8 cellular contexts compared by ENCODE assay signal in genomic region chr19:39327990-39328705, GRCh38. TPM values are rescaled to one million over a fixed set of nuclear protein-coding genes. Genes with fewer than 3 reads are reported as not detected.
DNase-seq lines count a peak whose midpoint lies in the region; ATAC-seq, FAIRE-seq and TF ChIP-seq lines count a peak whose summit lies in the region.

No MANE protein-coding gene starts in this region.

- H3K4me1 ChIP-seq in BLaER1 (peaks cover 66% of the 10 kb centered on the region), HCT116 (ENCODE audit: control insufficient read depth in 1 of 2, insufficient read depth in 2 of 2, low read length in 2 of 2) (peaks cover 0 to 12% of the 10 kb centered on the region in 2 experiments; a peak in 1 of 4 replicates), endothelial cell of umbilical vein (ENCODE audit: control insufficient read depth, extremely low read depth, insufficient read depth, low read length) (no peaks in the 10 kb centered on the region)

- CTCF ChIA-PET in HCT116 (lab: Charles Lee) (interaction anchor here (0.6 to 3.8 kb wide), 9 partner anchors 9 to 366 kb away, joined by 3 to 32 read pairs (median 4); partner anchors contain the start of genes GMFG and SAMD4B), endothelial cell of umbilical vein (lab: Charles Lee) (interaction anchor here (0.6 to 7.5 kb wide), 22 partner anchors 8 to 366 kb away, joined by 3 to 124 read pairs (median 4); partner anchors contain the start of genes GMFG, IFNL1, NCCRP1 and SAMD4B)

- RAD21 ChIA-PET in HCT116 (lab: Charles Lee; ENCODE audit: low non-redundant PET in 1 of 2, low total read pairs in 2 of 2, uncharacterized antibody in 2 of 2, unreplicated experiment in 2 of 2) = interaction anchor here in 1 of 2 experiments (1.3 kb wide), 1 partner anchor 116 kb away, joined by 3 read pairs; no protein-coding TSS in a partner anchor

- H3K4me2 ChIP-seq in BLaER1 (peak overlapping the region; percentile 79), HCT116 (ENCODE audit: low read length) (peak overlapping the region; percentile 18; the same call in 1 of the 2 replicates), endothelial cell of umbilical vein (ENCODE audit: insufficient read depth, low read length) (no peak overlapping the region)

- H3K27me3 ChIP-seq in BLaER1 (no peaks in the 10 kb centered on the region), HCT116 (ENCODE audit: insufficient read depth, low read length) (no peaks in the 10 kb centered on the region), endothelial cell of umbilical vein (ENCODE audit: control insufficient read depth in 2 of 2, insufficient read depth in 2 of 2, low read length in 2 of 2) (no peaks in the 10 kb centered on the region)

- H3K4me3 ChIP-seq in BLaER1 (no peak overlapping the region), HCT116 (replicated peaks in 1 of 2; ENCODE audit: low read depth in 1 of 2, low read length in 2 of 2) (no peak overlapping the region), endothelial cell of umbilical vein (replicated peaks in 1 of 3; ENCODE audit: insufficient read depth in 1 of 3, low read depth in 1 of 3, low read length in 3 of 3) (no peak overlapping the region)

- POLR2A ChIA-PET in HCT116 (lab: Charles Lee) (interaction anchor here (0.5 kb wide), 1 partner anchor 10 kb away, joined by 3 read pairs; no protein-coding TSS in a partner anchor), endothelial cell of umbilical vein (lab: Charles Lee) (no interaction called here)

- intact Hi-C loops in HCT116 (cut with micrococcal nuclease) (loop anchor here (1.0 to 5.0 kb wide), 3 partner anchors 116 to 366 kb away; no protein-coding TSS in a partner anchor), endothelial cell of umbilical vein (cut with micrococcal nuclease) (loop anchor here (1.0 kb wide), 6 partner anchors 116 to 366 kb away; no protein-coding TSS in a partner anchor)

- peak; percentile 97 for TF ChIP-seq RAD21 in HCT116 (IDR thresholded peaks at IDR 0.05; ENCODE audit: low read depth)

- no TSS peak for BruUV-seq in HCT116 (replicated peaks; lab: Mats Ljungman, UMichigan)
- no TSS peak for BruUV-seq in endothelial cell of umbilical vein (replicated peaks; lab: Mats Ljungman, UMichigan)

- FAIRE-seq in endothelial cell of umbilical vein (lab: Jason Lieb, UNC) = peak; percentile 85

- DNase-seq in HCT116 (ENCODE audit: low read depth, low spot score) = no peak
- peak; percentile 18 for DNase-seq in NCI-H82 treated with DMSO at 0.1 percent for 48 hours (lab: John Stamatoyannopoulos, UW; ENCODE audit: unreplicated experiment)
- peak; percentile 87 for DNase-seq in activated CD8-positive, alpha-beta memory T cell treated with anti-CD3 and anti-CD28 coated beads, Interleukin-2, amount 50 U/mL, for 4 hours
- DNase-seq in endothelial cell of umbilical vein (ENCODE audit: low read depth, low spot score) = peak; percentile 62
- DNase-seq in middle frontal gyrus (ENCODE audit: extremely low spot score, low spot score) = peak; percentile 83
- peak; percentile 72 for DNase-seq in stimulated activated CD8-positive, alpha-beta memory T cell treated with anti-CD3 and anti-CD28 coated beads, Interleukin-4, amount 100 ng/mL, for 24 hours (ENCODE audit: low read depth)

- dilution Hi-C loops in endothelial cell of umbilical vein (cut with MboI; ENCODE audit: extremely low pct_ligation_motif_present, low sequenced_read_pairs) = no loop called here

- H3K9me1 ChIP-seq in endothelial cell of umbilical vein (replicated peaks; ENCODE audit: control insufficient read depth, extremely low read depth, insufficient read depth, low read length) = no peaks in the 10 kb centered on the region

- H3K79me2 ChIP-seq in HCT116 (ENCODE audit: insufficient read depth, low read length) (no peaks in the 10 kb centered on the region), endothelial cell of umbilical vein (ENCODE audit: control insufficient read depth, insufficient read depth, low read length) (no peaks in the 10 kb centered on the region)

- no peaks in the 10 kb centered on the region for H3K9me2 ChIP-seq in HCT116 (ENCODE audit: insufficient read depth)

- H4K20me1 ChIP-seq in BLaER1 = peaks cover 96% of the 10 kb centered on the region
- H4K20me1 ChIP-seq in HCT116 (ENCODE audit: insufficient read depth) = no peaks in the 10 kb centered on the region
- no peaks in the 10 kb centered on the region for H4K20me1 ChIP-seq in endothelial cell of umbilical vein (replicated peaks; ENCODE audit: control insufficient read depth, extremely low read depth, insufficient read depth, low read length)

- H3K36me3 ChIP-seq in BLaER1 (peaks cover 79% of the 10 kb centered on the region), HCT116 (ENCODE audit: control insufficient read depth in 1 of 2, insufficient read depth in 2 of 2, low read length in 2 of 2) (no peaks in the 10 kb centered on the region), endothelial cell of umbilical vein (ENCODE audit: control insufficient read depth in 2 of 2, extremely low read depth in 1 of 2, insufficient read depth in 2 of 2, low read length in 2 of 2) (no peaks in the 10 kb centered on the region)

- TF ChIP-seq POLR2A in HCT116 (IDR thresholded peaks at IDR 0.05; ENCODE audit: borderline replicate concordance, extremely low read depth, insufficient read depth, insufficient read length) (no peak), endothelial cell of umbilical vein (IDR thresholded peaks at IDR 0.05; ENCODE audit: low read depth, low read length) (no peak)

- H2AFZ ChIP-seq in HCT116 (ENCODE audit: low read depth, low read length, poor library complexity, severe bottlenecking) (peak overlapping the region; percentile 75), endothelial cell of umbilical vein (ENCODE audit: low read depth, low read length) (peak overlapping the region; percentile 20)

- ATAC-seq in HCT116 = peak; percentile 83
- no peak for ATAC-seq in HG03565 (IDR thresholded peaks at IDR 0.05; ENCODE audit: unreplicated experiment)

- peak overlapping the region; percentile 35; the same call in 1 of the 2 replicates for H3K27ac ChIP-seq in BLaER1
- H3K27ac ChIP-seq in HCT116 (ENCODE audit: low read depth, low read length) = no peak overlapping the region
- H3K27ac ChIP-seq in endothelial cell of umbilical vein (ENCODE audit: insufficient read depth, low read depth, low read length) = no peak overlapping the region

- H3K9ac ChIP-seq in BLaER1 (0 out of 2 replicates have a peak overlapping the region, but pooled peaks have one; percentile 38), HCT116 (ENCODE audit: low read length) (no peak overlapping the region), endothelial cell of umbilical vein (replicated peaks; ENCODE audit: extremely low read depth, insufficient read depth, low read length) (no peak overlapping the region)

- H3K9me3 ChIP-seq in BLaER1 (no peaks in the 10 kb centered on the region), HCT116 (ENCODE audit: control insufficient read depth in 1 of 2, insufficient read depth in 1 of 2, low read depth in 1 of 2, low read length in 2 of 2) (no peaks in the 10 kb centered on the region), endothelial cell of umbilical vein (replicated peaks; ENCODE audit: control insufficient read depth, insufficient read depth, low read length) (no peaks in the 10 kb centered on the region)

- peak; percentile 95 to 98 (median 96) for TF ChIP-seq CTCF in HCT116 (IDR thresholded peaks at IDR 0.05 in 2 of 3, conservative IDR thresholded peaks at IDR 0.05 in 1 of 3; ENCODE audit: borderline replicate concordance in 1 of 3, insufficient read depth in 1 of 3, low read depth in 2 of 3, low read length in 2 of 3)
- TF ChIP-seq CTCF in endothelial cell of umbilical vein (IDR thresholded peaks at IDR 0.05; ENCODE audit: extremely low read depth in 1 of 2, insufficient read depth in 1 of 2, low read depth in 1 of 2, low read length in 2 of 2) = peak; percentile 95 to 97

RNA-seq across cellular contexts. Expression of gene LRFN1, which starts 7.5 kb away (rescaled TPM):
- 13.8 TPM for total RNA-seq in HCT116 (2021; ENCODE audit: unreplicated experiment)
- 6.8 and 7.6 TPM in 2 replicates for polyA plus RNA-seq in HCT116 (2012)
- total RNA-seq in endothelial cell of umbilical vein = 1.4 and 1.5 TPM in 2 replicates
- polyA plus RNA-seq in endothelial cell of umbilical vein = 0.38 and 0.39 TPM in 2 replicates
- polyA plus RNA-seq in endothelial cell of umbilical vein (2011; cell fraction: cytosol; rRNA removed) = 0.13 TPM in 2 replicates
- polyA plus RNA-seq in endothelial cell of umbilical vein (2011; cell fraction: nucleus; rRNA removed) = 0.17 and 0.26 TPM in 2 replicates
- polyA plus RNA-seq in endothelial cell of umbilical vein (2012) = 0.82 and 1.2 TPM in 2 replicates
- polyA minus RNA-seq in endothelial cell of umbilical vein = 0.22 and 0.40 TPM in 2 replicates
- polyA minus RNA-seq in endothelial cell of umbilical vein (2011; cell fraction: cytosol; rRNA and poly(A)+ RNA removed) = not detected
- 0.19 TPM in 2 replicates for polyA minus RNA-seq in endothelial cell of umbilical vein (2011; cell fraction: nucleus; rRNA and poly(A)+ RNA removed)

RNA-seq across cellular contexts. Expression of gene GMFG, which starts 7.7 kb away (rescaled TPM):
- total RNA-seq in HCT116 (2021; ENCODE audit: unreplicated experiment) (0.61 TPM), endothelial cell of umbilical vein (39.5 and 41.5 TPM in 2 replicates)
- polyA plus RNA-seq in HCT116 (2012) = 0.16 and 0.33 TPM in 2 replicates
- polyA plus RNA-seq in endothelial cell of umbilical vein = 9.2 and 13.7 TPM in 2 replicates
- polyA plus RNA-seq in endothelial cell of umbilical vein (2011; cell fraction: cytosol; rRNA removed) = 18.9 and 28.7 TPM in 2 replicates
- 7.1 and 10.4 TPM in 2 replicates for polyA plus RNA-seq in endothelial cell of umbilical vein (2011; cell fraction: nucleus; rRNA removed)
- polyA plus RNA-seq in endothelial cell of umbilical vein (2012) = 10.7 and 11.9 TPM in 2 replicates
- polyA minus RNA-seq in endothelial cell of umbilical vein = 7.4 and 7.8 TPM in 2 replicates
- not detected for polyA minus RNA-seq in endothelial cell of umbilical vein (2011; cell fraction: cytosol; rRNA and poly(A)+ RNA removed)
- polyA minus RNA-seq in endothelial cell of umbilical vein (2011; cell fraction: nucleus; rRNA and poly(A)+ RNA removed) = 2.1 TPM in 1 of 2 replicates, not detected in the other

RNA-seq across cellular contexts. Expression of gene SAMD4B, which starts 14.1 kb away (rescaled TPM):
- 127 TPM for total RNA-seq in HCT116 (2021; ENCODE audit: unreplicated experiment)
- polyA plus RNA-seq in HCT116 (2012) = 151 and 158 TPM in 2 replicates
- total RNA-seq in endothelial cell of umbilical vein = 82.1 and 87.7 TPM in 2 replicates
- polyA plus RNA-seq in endothelial cell of umbilical vein = 84.2 and 98.0 TPM in 2 replicates
- 53.6 and 62.8 TPM in 2 replicates for polyA plus RNA-seq in endothelial cell of umbilical vein (2011; cell fraction: cytosol; rRNA removed)
- polyA plus RNA-seq in endothelial cell of umbilical vein (2011; cell fraction: nucleus; rRNA removed) = 78.4 and 97.3 TPM in 2 replicates
- 66.5 and 79.2 TPM in 2 replicates for polyA plus RNA-seq in endothelial cell of umbilical vein (2012)
- polyA minus RNA-seq in endothelial cell of umbilical vein = 50.7 and 57.0 TPM in 2 replicates
- 55.6 TPM for polyA minus RNA-seq in endothelial cell of umbilical vein (2011; cell fraction: cytosol; rRNA and poly(A)+ RNA removed)
- polyA minus RNA-seq in endothelial cell of umbilical vein (2011; cell fraction: nucleus; rRNA and poly(A)+ RNA removed) = 39.8 and 43.1 TPM in 2 replicates

RNA-seq across cellular contexts. Expression of gene IFNL1, which starts 31.9 kb away (rescaled TPM):
- total RNA-seq in HCT116 (2021; ENCODE audit: unreplicated experiment) (not detected), endothelial cell of umbilical vein (not detected in 2 replicates)
- not detected in 2 replicates for polyA plus RNA-seq in HCT116 (2012)
- not detected in 2 replicates for polyA plus RNA-seq in endothelial cell of umbilical vein
- polyA plus RNA-seq in endothelial cell of umbilical vein (2011; cell fraction: cytosol; rRNA removed) = not detected in 2 replicates
- not detected in 2 replicates for polyA plus RNA-seq in endothelial cell of umbilical vein (2011; cell fraction: nucleus; rRNA removed)
- not detected in 2 replicates for polyA plus RNA-seq in endothelial cell of umbilical vein (2012)
- not detected in 2 replicates for polyA minus RNA-seq in endothelial cell of umbilical vein
- not detected for polyA minus RNA-seq in endothelial cell of umbilical vein (2011; cell fraction: cytosol; rRNA and poly(A)+ RNA removed)
- not detected in 2 replicates for polyA minus RNA-seq in endothelial cell of umbilical vein (2011; cell fraction: nucleus; rRNA and poly(A)+ RNA removed)

RNA-seq across cellular contexts. Expression of gene IFNL2, which starts 60.0 kb away (rescaled TPM):
- total RNA-seq in HCT116 (2021; ENCODE audit: unreplicated experiment) (not detected), endothelial cell of umbilical vein (not detected in 2 replicates)
- polyA plus RNA-seq in HCT116 (2012) = not detected in 2 replicates
- polyA plus RNA-seq in endothelial cell of umbilical vein = not detected in 2 replicates
- polyA plus RNA-seq in endothelial cell of umbilical vein (2011; cell fraction: cytosol; rRNA removed) = not detected in 2 replicates
- polyA plus RNA-seq in endothelial cell of umbilical vein (2011; cell fraction: nucleus; rRNA removed) = not detected in 2 replicates
- not detected in 2 replicates for polyA plus RNA-seq in endothelial cell of umbilical vein (2012)
- not detected in 2 replicates for polyA minus RNA-seq in endothelial cell of umbilical vein
- polyA minus RNA-seq in endothelial cell of umbilical vein (2011; cell fraction: cytosol; rRNA and poly(A)+ RNA removed) = not detected
- polyA minus RNA-seq in endothelial cell of umbilical vein (2011; cell fraction: nucleus; rRNA and poly(A)+ RNA removed) = not detected in 2 replicates

Comparison
In these comparisons a context has a peak if more than half of its experiments do, and no peak if none do; other contexts are left out.
1. RNA of gene GMFG, which starts 7.7 kb away (total RNA-seq): 39.5 to 41.5 TPM in endothelial cell of umbilical vein; 0.61 TPM in HCT116 (single experiment); every median in the first group is over 10 times any median in the second.